ENCODE assay signal across 1 cellular context in the genomic region with DNA sequence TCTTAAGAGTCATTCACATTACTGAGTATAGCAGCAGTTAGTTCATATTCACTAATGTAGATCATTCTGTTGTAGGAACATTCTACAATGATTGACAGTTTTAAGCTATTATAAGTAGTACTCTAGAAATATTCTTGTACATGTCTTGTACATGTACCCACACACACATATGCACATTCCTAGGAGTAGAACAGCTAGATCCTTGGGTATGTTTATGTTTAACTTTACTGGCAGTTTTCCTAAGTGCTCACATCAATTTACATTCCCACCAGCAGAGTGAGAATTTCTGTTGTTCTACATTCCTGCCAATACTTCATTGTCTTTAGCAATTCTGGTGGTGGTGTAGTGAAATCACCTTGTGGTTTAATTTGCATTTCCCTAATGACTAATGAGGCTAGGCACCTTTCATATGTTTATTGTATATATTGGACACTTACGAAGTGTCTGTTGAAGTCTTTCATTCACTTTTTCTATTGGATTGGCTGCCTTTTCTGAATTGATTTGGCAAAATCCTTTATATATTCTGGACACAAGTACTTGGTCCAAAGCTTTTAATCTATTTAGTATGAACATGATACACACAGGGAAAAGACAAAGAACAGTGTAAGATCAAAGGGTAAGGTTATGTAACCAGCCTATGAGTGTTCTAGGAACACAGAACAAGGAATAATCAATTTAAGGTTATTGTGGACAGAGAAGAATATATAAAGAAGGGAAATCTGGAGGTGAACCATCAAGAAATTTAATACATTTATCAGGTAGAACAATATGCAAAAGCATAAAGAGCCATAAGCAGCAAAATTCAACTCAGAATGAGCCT.
TF ChIP-seq lines count a peak whose summit lies in the region.

No MANE protein-coding gene starts in this region.

TF ChIP-seq in GM12878, 131 proteins besides CTCF, POLR2A, EP300 and RAD21 (continued from another document):
- TF ChIP-seq, protein P1, sequence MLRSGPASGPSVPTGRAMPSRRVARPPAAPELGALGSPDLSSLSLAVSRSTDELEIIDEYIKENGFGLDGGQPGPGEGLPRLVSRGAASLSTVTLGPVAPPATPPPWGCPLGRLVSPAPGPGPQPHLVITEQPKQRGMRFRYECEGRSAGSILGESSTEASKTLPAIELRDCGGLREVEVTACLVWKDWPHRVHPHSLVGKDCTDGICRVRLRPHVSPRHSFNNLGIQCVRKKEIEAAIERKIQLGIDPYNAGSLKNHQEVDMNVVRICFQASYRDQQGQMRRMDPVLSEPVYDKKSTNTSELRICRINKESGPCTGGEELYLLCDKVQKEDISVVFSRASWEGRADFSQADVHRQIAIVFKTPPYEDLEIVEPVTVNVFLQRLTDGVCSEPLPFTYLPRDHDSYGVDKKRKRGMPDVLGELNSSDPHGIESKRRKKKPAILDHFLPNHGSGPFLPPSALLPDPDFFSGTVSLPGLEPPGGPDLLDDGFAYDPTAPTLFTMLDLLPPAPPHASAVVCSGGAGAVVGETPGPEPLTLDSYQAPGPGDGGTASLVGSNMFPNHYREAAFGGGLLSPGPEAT (IDR thresholded peaks at IDR 0.05; ENCODE audit: low read depth), result 0 out of 2 replicates have a peak, but pooled peaks have one; percentile 26
- TF ChIP-seq, protein P2, sequence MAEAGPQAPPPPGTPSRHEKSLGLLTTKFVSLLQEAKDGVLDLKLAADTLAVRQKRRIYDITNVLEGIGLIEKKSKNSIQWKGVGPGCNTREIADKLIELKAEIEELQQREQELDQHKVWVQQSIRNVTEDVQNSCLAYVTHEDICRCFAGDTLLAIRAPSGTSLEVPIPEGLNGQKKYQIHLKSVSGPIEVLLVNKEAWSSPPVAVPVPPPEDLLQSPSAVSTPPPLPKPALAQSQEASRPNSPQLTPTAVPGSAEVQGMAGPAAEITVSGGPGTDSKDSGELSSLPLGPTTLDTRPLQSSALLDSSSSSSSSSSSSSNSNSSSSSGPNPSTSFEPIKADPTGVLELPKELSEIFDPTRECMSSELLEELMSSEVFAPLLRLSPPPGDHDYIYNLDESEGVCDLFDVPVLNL (IDR thresholded peaks at IDR 0.05; ENCODE audit: low read depth, low read length), result no peak
- peak; percentile 57; the same call in 1 of the 2 replicates for TF ChIP-seq MTA2 (IDR thresholded peaks at IDR 0.05; ENCODE audit: low read depth)
- TF ChIP-seq, protein P3, sequence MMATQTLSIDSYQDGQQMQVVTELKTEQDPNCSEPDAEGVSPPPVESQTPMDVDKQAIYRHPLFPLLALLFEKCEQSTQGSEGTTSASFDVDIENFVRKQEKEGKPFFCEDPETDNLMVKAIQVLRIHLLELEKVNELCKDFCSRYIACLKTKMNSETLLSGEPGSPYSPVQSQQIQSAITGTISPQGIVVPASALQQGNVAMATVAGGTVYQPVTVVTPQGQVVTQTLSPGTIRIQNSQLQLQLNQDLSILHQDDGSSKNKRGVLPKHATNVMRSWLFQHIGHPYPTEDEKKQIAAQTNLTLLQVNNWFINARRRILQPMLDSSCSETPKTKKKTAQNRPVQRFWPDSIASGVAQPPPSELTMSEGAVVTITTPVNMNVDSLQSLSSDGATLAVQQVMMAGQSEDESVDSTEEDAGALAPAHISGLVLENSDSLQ (IDR thresholded peaks at IDR 0.05), result peak; percentile 81
- TF ChIP-seq ATF7 (IDR thresholded peaks at IDR 0.05; ENCODE audit: low read depth), result peak; percentile 40; the same call in 1 of the 2 replicates
- TF ChIP-seq IKZF1 (conservative IDR thresholded peaks at IDR 0.05), result 0 out of 2 replicates have a peak, but pooled peaks have one; percentile 21
- peak; percentile 13 to 44; a peak in 2 of 4 replicates for TF ChIP-seq IKZF2 (IDR thresholded peaks at IDR 0.05)
